Comparison of ENCODE assay signal across 8 cellular contexts in the genomic region with DNA sequence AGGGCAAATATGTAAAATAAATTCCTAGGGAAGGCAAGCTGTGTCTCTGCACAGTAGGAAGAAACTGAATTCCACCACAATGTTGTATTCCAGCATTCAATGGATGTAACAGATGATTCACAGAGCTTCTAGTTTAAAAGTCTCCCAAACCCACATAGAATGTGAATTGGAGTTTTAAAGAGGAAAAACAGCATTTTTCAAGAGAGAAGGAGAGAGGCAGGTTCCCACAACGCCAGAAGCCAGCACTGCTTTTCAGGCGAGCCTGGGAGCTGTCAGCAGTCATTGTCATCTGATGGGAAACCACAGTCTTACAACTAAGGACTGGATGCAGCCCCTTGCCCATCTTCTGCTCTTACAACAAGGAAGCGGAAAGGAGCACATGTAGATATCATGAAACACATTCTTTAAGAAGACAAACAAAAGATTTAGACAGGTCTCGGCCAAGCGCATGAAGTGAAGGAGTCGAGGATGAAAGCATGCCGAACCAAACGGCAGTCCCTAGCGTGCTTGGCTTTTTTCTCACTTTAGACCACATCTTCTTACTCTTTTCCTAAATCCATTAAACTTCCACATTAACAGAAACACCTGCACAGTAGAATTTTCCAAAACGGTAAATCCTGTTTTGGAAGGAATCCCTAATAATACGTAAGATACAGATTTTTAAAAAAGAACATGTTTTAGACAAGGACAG. TPM values are rescaled to one million over a fixed set of nuclear protein-coding genes. Genes with fewer than 3 reads are reported as not detected.
A peak's percentile ranks its signal among the peaks of the same experiment; 100 is the strongest.
DNase-seq lines count a peak whose midpoint lies in the region; ATAC-seq and TF ChIP-seq lines count a peak whose summit lies in the region.
"Had no signal": no experiment of that assay in that cellular context is flagged by ENCODE, and none has a peak within 500 bp of the region (broad histone marks: within the 10 kb centered on the region; RNA-seq: fewer than 3 reads in every experiment).

No MANE protein-coding gene starts in this region.

- peaks cover 5% of the 10 kb centered on the region for H3K4me1 Mint-ChIP-seq in progenitor cell of endocrine pancreas (ENCODE audit: low read depth)

- H3K9me3 ChIP-seq in ES-I3 (ENCODE audit: control insufficient read depth, insufficient read depth, low read length) = no peaks in the 10 kb centered on the region

- H3K27me3 Mint-ChIP-seq in progenitor cell of endocrine pancreas = peaks cover 86% of the 10 kb centered on the region

- H3K36me3 Mint-ChIP-seq in progenitor cell of endocrine pancreas (ENCODE audit: insufficient read depth) = no peaks in the 10 kb centered on the region

- intact Hi-C loops in head of caudate nucleus (cut with DNase I) = no loop called here

- no peaks in the 10 kb centered on the region for H3K36me3 ChIP-seq in ES-I3 (ENCODE audit: insufficient read depth, low read length)

- H3K27ac Mint-ChIP-seq in progenitor cell of endocrine pancreas = peak overlapping the region; percentile 33
- H3K27ac Mint-ChIP-seq: activated CD4-positive, alpha-beta T cell treated with anti-CD3 and anti-CD28 coated beads, Interleukin-2, amount 10 ng/mL, durations not matched to agents 24 days and 14 days had no signal

- no peak for ATAC-seq in GM21737 (IDR thresholded peaks at IDR 0.05; ENCODE audit: unreplicated experiment)

- peak overlapping the region; percentile 82 for H3K4me3 Mint-ChIP-seq in progenitor cell of endocrine pancreas (ENCODE audit: low read depth)

- no peaks in the 10 kb centered on the region for H3K4me1 ChIP-seq in ES-I3 (ENCODE audit: insufficient read depth, low read length)

- H3K9me3 Mint-ChIP-seq in progenitor cell of endocrine pancreas (ENCODE audit: low read depth) = no peaks in the 10 kb centered on the region
- H3K9me3 Mint-ChIP-seq: activated CD4-positive, alpha-beta T cell treated with anti-CD3 and anti-CD28 coated beads, Interleukin-2, amount 10 ng/mL, durations not matched to agents 24 days and 14 days had no signal

- H3K9ac ChIP-seq in ES-I3 (ENCODE audit: low read depth, low read length) = peak overlapping the region; percentile 46; the same call in 1 of the 2 replicates

- DNase-seq in NCI-H748 (lab: John Stamatoyannopoulos, UW; ENCODE audit: unreplicated experiment) (peak; percentile 55), head of caudate nucleus (peak in 40 of 42 donors; percentile 9 to 63 (median 36)), progenitor cell of endocrine pancreas (ENCODE audit: low spot score, unreplicated experiment) (no peak), H4 (ENCODE audit: low spot score) (no peak), NOMO-1 treated with DMSO at 0.1 percent for 48 hours (lab: John Stamatoyannopoulos, UW; ENCODE audit: unreplicated experiment) (no peak)
- DNase-seq: activated CD4-positive, alpha-beta T cell treated with anti-CD3 and anti-CD28 coated beads, Interleukin-2, amount 10 ng/mL, durations not matched to agents 24 days and 14 days had no signal

- no peak for TF ChIP-seq CTCF in progenitor cell of endocrine pancreas (IDR thresholded peaks at IDR 0.05; ENCODE audit: unreplicated experiment)

RNA-seq across cellular contexts. Expression of gene DIRAS2, which starts 0.6 kb away (rescaled TPM):
- not detected in 2 replicates for total RNA-seq in progenitor cell of endocrine pancreas
- total RNA-seq in H4 (2014; rRNA removed; shearing (Covaris generic)) = 0.08 and 0.23 TPM in 2 replicates
- total RNA-seq: activated CD4-positive, alpha-beta T cell treated with anti-CD3 and anti-CD28 coated beads, Interleukin-2, amount 10 ng/mL, durations not matched to agents 24 days and 14 days had no signal

Comparison
In these comparisons a context has a peak if more than half of its experiments do, and no peak if none do; other contexts are left out.
1. DNase-seq: peak in NCI-H748 (single experiment) and head of caudate nucleus (40 of 42); none in progenitor cell of endocrine pancreas (single experiment), H4 (single experiment) and NOMO-1 treated with DMSO at 0.1 percent for 48 hours (single experiment).